9 cellular contexts compared by ENCODE assay signal in the genomic region with DNA sequence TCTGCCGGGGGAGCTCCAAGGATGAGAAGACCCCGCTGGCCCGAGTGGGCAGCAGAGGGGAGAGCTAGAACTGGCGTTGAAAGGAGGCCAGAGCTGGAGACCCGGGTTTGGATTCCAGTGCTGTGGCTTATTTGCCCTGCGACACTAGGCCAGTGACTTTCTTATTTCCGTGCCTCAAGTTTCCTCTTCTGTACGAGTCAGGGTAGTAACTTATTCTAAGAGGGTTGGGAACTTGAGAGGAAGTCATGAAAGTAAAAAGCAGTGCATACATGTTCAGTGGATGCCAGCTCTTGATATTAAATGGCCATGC. TPM values are rescaled to one million over a fixed set of nuclear protein-coding genes. Genes with fewer than 3 reads are reported as not detected.
DNase-seq lines count a peak whose midpoint lies in the region; ATAC-seq, FAIRE-seq and TF ChIP-seq lines count a peak whose summit lies in the region.
"Had no signal": no experiment of that assay in that cellular context is flagged by ENCODE, and none has a peak within 500 bp of the region (broad histone marks: within the 10 kb centered on the region; RNA-seq: fewer than 3 reads in every experiment).

No MANE protein-coding gene starts in this region.

- ATAC-seq in A549: peak; percentile 63 to 65; a peak in 4 of 6 replicates
- ATAC-seq in GM21825 (IDR thresholded peaks at IDR 0.05; ENCODE audit: unreplicated experiment): peak; percentile 25

- WGBS in A549 (ENCODE audit: missing lambda C conversion rate): 2% methylated on average over 8 of the region's 8 CpGs
- WGBS in sigmoid colon, 2 donors: 0 to 1% methylated on average over 8 of the region's 8 CpGs

- DNase-seq in A549 (ENCODE audit: low read depth in 1 of 2, low spot score in 1 of 2) (no peak), UCSD-AML1 (lab: John Stamatoyannopoulos, UW; ENCODE audit: unreplicated experiment) (peak; percentile 48), fibroblast of peridontal ligament (ENCODE audit: extremely low read depth) (peak; percentile 19), sigmoid colon (no peak), urothelium cell line (ENCODE audit: low spot score) (no peak), NCI-H748 (lab: John Stamatoyannopoulos, UW; ENCODE audit: unreplicated experiment) (no peak), NCI-H510A (lab: John Stamatoyannopoulos, UW) (no peak)

- peak overlapping the region; percentile 89 to 95 for H3K27ac ChIP-seq in A549
- peak overlapping the region; percentile 83 to 87 (median 84) for H3K27ac ChIP-seq in sigmoid colon

- no peak for TF ChIP-seq CTCF in A549 (IDR thresholded peaks at IDR 0.05)
- peak in 1 of 4 experiments; percentile 11 for TF ChIP-seq CTCF in sigmoid colon (IDR thresholded peaks at IDR 0.05)

- TF ChIP-seq EP300 in A549 (IDR thresholded peaks at IDR 0.05): no peak
- TF ChIP-seq EP300 in sigmoid colon (IDR thresholded peaks at IDR 0.05): no peak

- H3K27me3 ChIP-seq in sigmoid colon: no peaks in the 10 kb centered on the region

- TF ChIP-seq POLR2A in A549 (IDR thresholded peaks at IDR 0.05; ENCODE audit: low read length) (no peak), sigmoid colon (IDR thresholded peaks at IDR 0.05) (no peak)

- CTCF ChIA-PET in A549 (lab: Yijun Ruan, JAX): interaction anchor here (0.8 to 3.4 kb wide), 12 partner anchors 10 to 630 kb away, joined by 3 to 28 read pairs (median 4); partner anchors contain the start of gene RAB8A

- intact Hi-C loops in sigmoid colon (cut with DNase I): loop anchor here (1.0 to 5.0 kb wide), 3 partner anchors 11 to 349 kb away; partner anchors contain the start of genes AP1M1 and RAB8A

- H3K4me1 ChIP-seq in A549 (0 out of 3 replicates have a peak, but pooled peaks cover 4% of the 10 kb centered on the region), sigmoid colon (peaks cover 0 to 25% (median 21%) of the 10 kb centered on the region in 4 donors)

- TF ChIP-seq RAD21 in A549 (conservative IDR thresholded peaks at IDR 0.05 in 1 of 2, IDR thresholded peaks at IDR 0.05 in 1 of 2): no peak

- H3K9me3 ChIP-seq in A549 (no peaks in the 10 kb centered on the region), sigmoid colon (no peaks in the 10 kb centered on the region)

- H3K4me2 ChIP-seq in A549: peak overlapping the region; percentile 82

- FAIRE-seq in A549 (lab: Jason Lieb, UNC) (no peak), urothelium cell line (lab: Jason Lieb, UNC) (no peak)
- FAIRE-seq: colon had no signal

- POLR2A ChIA-PET in A549 (lab: Yijun Ruan, JAX): interaction anchor here (0.9 kb wide), 1 partner anchor 545 kb away, joined by 3 read pairs; the partner anchor contains the start of gene CYP4F3

- H3K36me3 ChIP-seq in sigmoid colon: peaks cover 0 to 32% (median 8%) of the 10 kb centered on the region in 4 donors

- H3K4me3 ChIP-seq in A549 (peak overlapping the region; percentile 96), sigmoid colon (peak overlapping the region; percentile 81 to 90 (median 83))

TF ChIP-seq in A549, 52 proteins besides CTCF, POLR2A, EP300 and RAD21:
- TF ChIP-seq ZNF302 (CRISPR knock-in tag; IDR thresholded peaks at IDR 0.05) (no peak), NPAS2 (CRISPR knock-in tag; IDR thresholded peaks at IDR 0.05; ENCODE audit: borderline replicate concordance) (no peak), RARB (CRISPR knock-in tag; IDR thresholded peaks at IDR 0.05) (no peak), SMC3 (IDR thresholded peaks at IDR 0.05) (0 out of 3 replicates have a peak, but pooled peaks have one; percentile 12)
TF ChIP-seq in A549: peak in this region for 1.

RNA-seq across cellular contexts. Expression of gene FAM32A, which starts 0.7 kb away (rescaled TPM):
- 97.6 and 108 TPM in 2 replicates for polyA plus RNA-seq in A549 (2011; rRNA removed)
- 86.6 and 95.0 TPM in 2 replicates for polyA plus RNA-seq in A549 (2012; cell fraction: cytosol; rRNA removed)
- 43.9 and 63.3 TPM in 2 replicates for polyA plus RNA-seq in A549 (2012; cell fraction: nucleus; rRNA removed)
- 80.8 to 85.1 TPM (median 84.7 TPM) in 3 replicates for polyA plus RNA-seq in A549 (2017; fragmentation: RNase III; extraction: RNeasy Plus Mini Kit Qiagen cat#74134 plus additional on column Dnase treatment)
- polyA minus RNA-seq in A549 (2011; rRNA and poly(A)+ RNA removed): 31.2 and 37.5 TPM in 2 replicates
- total RNA-seq in sigmoid colon: 10 to 100 TPM; 86.9 to 97.7 (median 92.5) TPM
- 100 to 1,000 TPM in 2 of 3 donors, 10 to 100 TPM in 1; 90.2 to 239 (median 156) TPM for polyA plus RNA-seq in sigmoid colon

RNA-seq across cellular contexts. Expression of gene AP1M1, which starts 11.8 kb away (rescaled TPM):
- 37.8 and 42.5 TPM in 2 replicates for polyA plus RNA-seq in A549 (2011; rRNA removed)
- 73.9 and 92.0 TPM in 2 replicates for polyA plus RNA-seq in A549 (2012; cell fraction: cytosol; rRNA removed)
- 105 and 138 TPM in 2 replicates for polyA plus RNA-seq in A549 (2012; cell fraction: nucleus; rRNA removed)
- 63.0 to 68.0 TPM (median 63.6 TPM) in 3 replicates for polyA plus RNA-seq in A549 (2017; fragmentation: RNase III; extraction: RNeasy Plus Mini Kit Qiagen cat#74134 plus additional on column Dnase treatment)
- 39.7 and 69.8 TPM in 2 replicates for polyA minus RNA-seq in A549 (2011; rRNA and poly(A)+ RNA removed)
- total RNA-seq in sigmoid colon: 10 to 100 TPM; 57.1 to 63.7 (median 60.8) TPM
- polyA plus RNA-seq in sigmoid colon: 10 to 100 TPM; 18.7 to 37.8 (median 20.4) TPM

RNA-seq across cellular contexts. Expression of gene CIB3, which starts 12.6 kb away (rescaled TPM):
- polyA plus RNA-seq in A549 (2011; rRNA removed) (not detected in 2 replicates), A549 (2017; fragmentation: RNase III; extraction: RNeasy Plus Mini Kit Qiagen cat#74134 plus additional on column Dnase treatment) (not detected in 3 replicates), sigmoid colon (under 1 TPM in 1 of 3 donors, not detected in 2; 0.69 TPM)
- polyA plus RNA-seq in A549 (2012; cell fraction: cytosol; rRNA removed): not detected in 2 replicates
- not detected in 2 replicates for polyA plus RNA-seq in A549 (2012; cell fraction: nucleus; rRNA removed)
- not detected in 2 replicates for polyA minus RNA-seq in A549 (2011; rRNA and poly(A)+ RNA removed)
- not detected for total RNA-seq in sigmoid colon

RNA-seq across cellular contexts. Expression of gene HSH2D, which starts 42.4 kb away (rescaled TPM):
- 0.05 and 0.16 TPM in 2 replicates for polyA plus RNA-seq in A549 (2011; rRNA removed)
- polyA plus RNA-seq in A549 (2012; cell fraction: cytosol; rRNA removed): not detected in 2 replicates
- not detected in 2 replicates for polyA plus RNA-seq in A549 (2012; cell fraction: nucleus; rRNA removed)
- polyA plus RNA-seq in A549 (2017; fragmentation: RNase III; extraction: RNeasy Plus Mini Kit Qiagen cat#74134 plus additional on column Dnase treatment): not detected in 3 replicates
- not detected in 2 replicates for polyA minus RNA-seq in A549 (2011; rRNA and poly(A)+ RNA removed)
- total RNA-seq in sigmoid colon: 1 to 10 TPM in 2 of 4 donors, not detected in 2; 2.5 to 3.3 TPM
- polyA plus RNA-seq in sigmoid colon: 10 to 100 TPM; 14.4 to 40.0 (median 22.9) TPM

Comparison
In these comparisons a context has a peak if more than half of its experiments do, and no peak if none do; other contexts are left out.
1. DNase-seq: peak in UCSD-AML1 (single experiment) and fibroblast of peridontal ligament (single experiment); none in A549 (0 of 2), sigmoid colon (single experiment), urothelium cell line (single experiment), NCI-H748 (single experiment) and NCI-H510A (single experiment).